Comparison of ENCODE assay signal across 9 cellular contexts in the genomic region with DNA sequence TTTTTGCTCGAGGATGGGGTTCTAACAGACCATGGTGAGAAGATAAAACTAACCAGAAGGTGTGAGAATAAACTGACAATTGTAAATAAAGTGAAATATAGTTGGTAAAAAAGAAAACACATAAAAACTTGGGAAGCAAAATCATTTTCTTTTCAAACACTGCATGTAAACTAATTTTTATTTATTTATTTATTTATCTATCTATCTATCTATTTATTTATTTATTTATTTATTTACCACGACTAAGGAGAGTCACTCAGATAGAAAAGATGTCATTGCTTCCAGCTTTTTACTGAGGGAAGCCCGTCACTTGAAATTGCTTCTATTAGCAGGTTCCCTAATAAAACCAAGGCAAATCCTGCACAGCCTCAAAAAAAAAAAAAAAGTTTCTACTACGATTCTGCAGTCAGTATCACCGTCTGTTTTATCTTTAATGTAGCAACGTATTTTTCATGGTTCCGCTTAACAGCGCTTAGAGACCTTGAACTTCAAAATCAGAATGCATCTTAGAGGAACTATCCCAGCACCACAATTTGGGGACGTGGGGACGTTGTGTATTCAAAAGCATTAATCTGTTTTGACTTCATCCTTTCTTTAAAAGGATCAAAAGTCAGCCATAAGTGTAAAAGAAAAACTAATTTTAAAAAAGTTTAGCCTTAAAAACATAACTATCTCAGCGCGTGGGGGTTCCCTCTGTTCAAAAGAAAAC. TPM values are rescaled to one million over a fixed set of nuclear protein-coding genes. Genes with fewer than 3 reads are reported as not detected.
DNase-seq lines count a peak whose midpoint lies in the region; ATAC-seq and TF ChIP-seq lines count a peak whose summit lies in the region.
"Had no signal": no experiment of that assay in that cellular context is flagged by ENCODE, and none has a peak within 500 bp of the region (broad histone marks: within the 10 kb centered on the region; RNA-seq: fewer than 3 reads in every experiment).

No MANE protein-coding gene starts in this region.

- peaks cover 49% of the 10 kb centered on the region for H3K27me3 Mint-ChIP-seq in nephron (ENCODE audit: low read depth)

- DNase-seq in GM23248 = peak; percentile 40
- DNase-seq in Peyer's patch = peak in 1 of 3 donors; percentile 20
- DNase-seq in SHP77 treated with DMSO at 0.1 percent for 48 hours (lab: John Stamatoyannopoulos, UW) = no peak
- DNase-seq in stimulated activated CD4-positive, alpha-beta T cell treated with anti-CD3 and anti-CD28 coated beads, Interleukin-1b, Interleukin-23, amount 100 ng/mL, for 48 hours = no peak
- no peak for DNase-seq in NCI-H524 treated with DMSO at 0.1 percent for 48 hours (lab: John Stamatoyannopoulos, UW)

- TF ChIP-seq CTCF in Peyer's patch (IDR thresholded peaks at IDR 0.05) = no peak
- no peak for TF ChIP-seq CTCF in nephron (IDR thresholded peaks at IDR 0.05; ENCODE audit: unreplicated experiment in 3 of 3)

- no peaks in the 10 kb centered on the region for H3K79me2 ChIP-seq in GM23248 (ENCODE audit: insufficient read depth)

- peak overlapping the region; percentile 91 for H2AFZ ChIP-seq in GM23248

- peaks cover 5% of the 10 kb centered on the region for H3K4me1 Mint-ChIP-seq in nephron

- 9 to 12% methylated on average over 12 of the region's 12 CpGs for WGBS in GM23248 (ENCODE audit: low coverage in 1 of 2, low lambda C conversion rate in 2 of 2, missing lambda C conversion rate in 2 of 2), 2 experiments
- whole genome bisulfite sequencing in ectodermal cell, 2 experiments = 10 to 12% methylated on average over 10 to 12 of the region's 12 CpGs

- H3K27ac ChIP-seq in GM23248 (peak overlapping the region; percentile 70), Peyer's patch (peak overlapping the region; percentile 86 to 95 (median 89)), ectodermal cell (ENCODE audit: insufficient read depth, low read depth, low read length, poor library complexity, severe bottlenecking) (no peak overlapping the region)

- H3K27ac Mint-ChIP-seq in nephron = peak overlapping the region; percentile 99

- no peaks in the 10 kb centered on the region for H3K36me3 Mint-ChIP-seq in nephron (ENCODE audit: low read depth)

- ATAC-seq in GM18873 (IDR thresholded peaks at IDR 0.05; ENCODE audit: low FRiP score, unreplicated experiment) = no peak

- no peak for TF ChIP-seq POLR2A in Peyer's patch (IDR thresholded peaks at IDR 0.05)

- H3K9ac ChIP-seq in GM23248 = peak overlapping the region; percentile 89

- H3K27me3 ChIP-seq in GM23248 (replicated peaks; ENCODE audit: insufficient read depth) = no peaks in the 10 kb centered on the region
- no peaks in the 10 kb centered on the region for H3K27me3 ChIP-seq in Peyer's patch
- H3K27me3 ChIP-seq in ectodermal cell (ENCODE audit: control insufficient read depth, insufficient read depth, low read length, poor library complexity, severe bottlenecking) = peaks cover 63% of the 10 kb centered on the region

- H3K9me2 ChIP-seq in GM23248 (ENCODE audit: insufficient read depth) = no peaks in the 10 kb centered on the region

- H3K9me3 ChIP-seq in GM23248 (ENCODE audit: low read depth) = no peaks in the 10 kb centered on the region
- H3K9me3 ChIP-seq in Peyer's patch = no peaks in the 10 kb centered on the region
- no peaks in the 10 kb centered on the region for H3K9me3 ChIP-seq in ectodermal cell (ENCODE audit: control insufficient read depth, low read length)

- H3K4me3 ChIP-seq in GM23248 (peak overlapping the region; percentile 75), Peyer's patch (peak overlapping the region; percentile 54 to 74 (median 66)), ectodermal cell (ENCODE audit: insufficient read depth, low read depth, low read length) (peak overlapping the region; percentile 54)

- peak overlapping the region; percentile 90 for H3K4me2 ChIP-seq in GM23248 (ENCODE audit: unreplicated experiment)

- H3K36me3 ChIP-seq in GM23248 (ENCODE audit: low read depth) (no peaks in the 10 kb centered on the region), Peyer's patch (no peaks in the 10 kb centered on the region), ectodermal cell (ENCODE audit: control insufficient read depth, insufficient read depth, low read length) (no peaks in the 10 kb centered on the region)

- in situ Hi-C loops in GM23248 (cut with MboI) = no loop called here

- no peaks in the 10 kb centered on the region for H3K9me3 Mint-ChIP-seq in nephron

- H3K4me1 ChIP-seq in GM23248 (ENCODE audit: insufficient read depth) = peaks cover 20% of the 10 kb centered on the region
- peaks cover 0 to 6% (median 0%) of the 10 kb centered on the region in 4 donors for H3K4me1 ChIP-seq in Peyer's patch
- H3K4me1 ChIP-seq in ectodermal cell (ENCODE audit: control insufficient read depth, insufficient read depth, low read length) = no peaks in the 10 kb centered on the region

- peak overlapping the region; percentile 89 to 97 (median 90) for H3K4me3 Mint-ChIP-seq in nephron

- peaks cover 20% of the 10 kb centered on the region for H3F3A ChIP-seq in GM23248 (ENCODE audit: insufficient read depth)

- no peaks in the 10 kb centered on the region for H4K20me1 ChIP-seq in GM23248 (ENCODE audit: insufficient read depth)

RNA-seq across cellular contexts. Expression of a gene that starts 33.2 kb away (rescaled TPM):
- not detected in 2 replicates for total RNA-seq in GM23248 (2014; rRNA removed; shearing (Covaris generic))
- polyA plus RNA-seq in GM23248 (2016; fragmentation: Nextera tagmentation; extraction: Ambion mirVana) = not detected in 2 replicates
- not detected for total RNA-seq in Peyer's patch
- not detected for polyA plus RNA-seq in ectodermal cell (2013, experiment 1 of 4)
- not detected for polyA plus RNA-seq in ectodermal cell (2013, experiment 2 of 4)
- polyA plus RNA-seq in ectodermal cell (2013, experiment 3 of 4) = not detected
- polyA plus RNA-seq in ectodermal cell (2013, experiment 4 of 4) = not detected
- total RNA-seq: subcutaneous adipose tissue had no signal
